Comparison of ENCODE assay signal across 34 cellular contexts in genomic region chr7:53675835-53676234, GRCh38.
"Had no signal": no experiment of that assay in that cellular context is flagged by ENCODE, and none has a peak within 500 bp of the region (broad histone marks: within the 10 kb centered on the region; RNA-seq: fewer than 3 reads in every experiment).

No MANE protein-coding gene starts in this region.

- DNase-seq: Karpas-422, Kasumi-1, MG63, MM.1S, MV-4-11, NCI-H1048, NCI-H1092, NCI-H1092 treated with DMSO at 0.1 percent for 48 hours, NCI-H1105, NCI-H1105 treated with DMSO at 0.1 percent for 48 hours, NCI-H1417, NCI-H1417 treated with DMSO at 0.1 percent for 48 hours, NCI-H1436, NCI-H1436 treated with DMSO at 0.1 percent for 48 hours, NCI-H146, NCI-H1694, NCI-H1694 treated with DMSO at 0.1 percent for 48 hours, NCI-H187, NCI-H187 treated with DMSO at 0.1 percent for 48 hours, NCI-H1930, NCI-H2029, NCI-H2029 treated with DMSO at 0.1 percent for 48 hours, NCI-H2081, NCI-H2081 treated with DMSO at 0.1 percent for 48 hours, NCI-H2171, NCI-H2171 treated with DMSO at 0.1 percent for 48 hours, NCI-H2227 treated with DMSO at 0.1 percent for 48 hours, NCI-H226, NCI-H345, NCI-H446, NCI-H446 treated with DMSO at 0.1 percent for 48 hours, NCI-H510A, NCI-H510A treated with DMSO at 0.1 percent for 48 hours, NCI-H524 had no signal

- H3K4me3 ChIP-seq: MG63 had no signal

- H3K9me3 ChIP-seq: MG63 had no signal

- H3K27me3 ChIP-seq: MG63 had no signal

- H3K36me3 ChIP-seq: MG63 had no signal
